ENCODE assay signal across 36 cellular contexts in genomic region chr3:156963096-156963495, GRCh38.
"Had no signal": no experiment of that assay in that cellular context is flagged by ENCODE, and none has a peak within 500 bp of the region (broad histone marks: within the 10 kb centered on the region; RNA-seq: fewer than 3 reads in every experiment).

No MANE protein-coding gene starts in this region.

- H3K27ac Mint-ChIP-seq: activated CD4-positive, alpha-beta memory T cell treated with anti-CD3 and anti-CD28 coated beads for 36 hours; activated CD4-positive, alpha-beta T cell treated with anti-CD3 and anti-CD28 coated beads for 36 hours; activated CD4-positive, alpha-beta T cell treated with anti-CD3 and anti-CD28 coated beads, Interleukin-2, amount 10 ng/mL, durations not matched to agents 24 days and 14 days; activated CD8-positive, alpha-beta memory T cell treated with anti-CD3 and anti-CD28 coated beads, Interleukin-2, amount 10 ng/mL, durations not matched to agents 7 days and 5 days; activated CD8-positive, alpha-beta T cell treated with anti-CD3 and anti-CD28 coated beads, Interleukin-2, amount 10 ng/mL, durations not matched to agents 7 days and 5 days; activated naive CD4-positive, alpha-beta T cell treated with anti-CD3 and anti-CD28 coated beads for 36 hours; activated naive CD4-positive, alpha-beta T cell treated with anti-CD3 and anti-CD28 coated beads, Interleukin-2, amount 50 U/mL, for 24 hours; activated naive CD8-positive, alpha-beta T cell treated with anti-CD3 and anti-CD28 coated beads for 36 hours; activated naive CD8-positive, alpha-beta T cell treated with anti-CD3 and anti-CD28 coated beads, Interleukin-2, amount 50 U/mL, for 24 hours; activated T-helper 1 cell treated with anti-CD3 and anti-CD28 coated beads, Interleukin-12 subunit alpha, Interleukin-12 subunit beta, Interleukin-2, Interleukin-4 antibody, amounts not matched to agents 30 ng/mL and 10 ng/mL and 1 ng/mL, durations not matched to agents 14 hours and 24 hours and 36 hours; activated T-helper 2 cell treated with anti-CD3 and anti-CD28 coated beads, Interferon-gamma antibody, Interleukin-2, Interleukin-4, amounts not matched to agents 10 μg/mL and 5 μg/mL and 100 μg/mL, durations not matched to agents 14 hours and 24 hours and 36 hours; T-helper 17 cell; T-helper 2 cell treated with Interferon-gamma antibody and Interleukin-4, amounts not matched to agents 5 μg/mL and 100 μg/mL, for 36 hours had no signal

- H3K27ac ChIP-seq: adrenal gland, body of pancreas, cardiac muscle cell, colonic mucosa, esophagus muscularis mucosa, gastroesophageal sphincter, heart right ventricle had no signal

- H3K36me3 Mint-ChIP-seq: activated CD4-positive, alpha-beta memory T cell treated with anti-CD3 and anti-CD28 coated beads for 36 hours; activated naive CD8-positive, alpha-beta T cell treated with anti-CD3 and anti-CD28 coated beads for 36 hours had no signal

- H3K4me1 Mint-ChIP-seq: activated CD4-positive, alpha-beta T cell treated with anti-CD3 and anti-CD28 coated beads for 36 hours; activated CD4-positive, alpha-beta T cell treated with anti-CD3 and anti-CD28 coated beads, Interleukin-2, amount 10 ng/mL, durations not matched to agents 24 days and 14 days; activated naive CD4-positive, alpha-beta T cell treated with anti-CD3 and anti-CD28 coated beads, Interleukin-2, amount 50 U/mL, for 24 hours; activated naive CD8-positive, alpha-beta T cell treated with anti-CD3 and anti-CD28 coated beads for 36 hours; activated naive CD8-positive, alpha-beta T cell treated with anti-CD3 and anti-CD28 coated beads, Interleukin-2, amount 50 U/mL, for 24 hours had no signal

- ATAC-seq: activated CD4-positive, alpha-beta T cell treated with anti-CD3 and anti-CD28 coated beads for 36 hours; activated CD8-positive, alpha-beta memory T cell treated with anti-CD3 and anti-CD28 coated beads, Interleukin-2, amount 10 ng/mL, durations not matched to agents 7 days and 5 days; activated CD8-positive, alpha-beta T cell treated with anti-CD3 and anti-CD28 coated beads, Interleukin-2, amount 10 ng/mL, durations not matched to agents 7 days and 5 days; activated naive CD8-positive, alpha-beta T cell treated with anti-CD3 and anti-CD28 coated beads, Interleukin-2, amount 50 U/mL, for 24 hours; body of pancreas; gastroesophageal sphincter; heart right ventricle; T-helper 17 cell had no signal

- FAIRE-seq: endometrium, endothelial cell of umbilical vein had no signal

- H3K4me1 ChIP-seq: adrenal gland, body of pancreas, colonic mucosa, esophagus muscularis mucosa, gastroesophageal sphincter, heart right ventricle had no signal

- H3K27me3 ChIP-seq: adrenal gland, body of pancreas, cardiac muscle cell, colonic mucosa, esophagus muscularis mucosa, gastroesophageal sphincter, heart right ventricle had no signal

- H3K36me3 ChIP-seq: adrenal gland, cardiac muscle cell, colonic mucosa, esophagus muscularis mucosa, gastroesophageal sphincter, heart right ventricle had no signal

- H3K4me3 ChIP-seq: adrenal gland, body of pancreas, cardiac muscle cell, colonic mucosa, esophagus muscularis mucosa, gastroesophageal sphincter, heart right ventricle had no signal

- H3K9me3 Mint-ChIP-seq: activated CD4-positive, alpha-beta memory T cell treated with anti-CD3 and anti-CD28 coated beads for 36 hours; activated CD4-positive, alpha-beta T cell treated with anti-CD3 and anti-CD28 coated beads, Interleukin-2, amount 10 ng/mL, durations not matched to agents 24 days and 14 days; activated naive CD4-positive, alpha-beta T cell treated with anti-CD3 and anti-CD28 coated beads for 36 hours; activated naive CD4-positive, alpha-beta T cell treated with anti-CD3 and anti-CD28 coated beads, Interleukin-2, amount 50 U/mL, for 24 hours; activated naive CD8-positive, alpha-beta T cell treated with anti-CD3 and anti-CD28 coated beads, Interleukin-2, amount 50 U/mL, for 24 hours; activated T-helper 1 cell treated with anti-CD3 and anti-CD28 coated beads, Interleukin-12 subunit alpha, Interleukin-12 subunit beta, Interleukin-2, Interleukin-4 antibody, amounts not matched to agents 30 ng/mL and 10 ng/mL and 1 ng/mL, durations not matched to agents 14 hours and 24 hours and 36 hours; activated T-helper 2 cell treated with anti-CD3 and anti-CD28 coated beads, Interferon-gamma antibody, Interleukin-2, Interleukin-4, amounts not matched to agents 10 μg/mL and 5 μg/mL and 100 μg/mL, durations not matched to agents 14 hours and 24 hours and 36 hours; T-helper 2 cell treated with Interferon-gamma antibody and Interleukin-4, amounts not matched to agents 5 μg/mL and 100 μg/mL, for 36 hours had no signal

- DNase-seq: activated CD4-positive, alpha-beta memory T cell treated with anti-CD3 and anti-CD28 coated beads for 36 hours; activated CD4-positive, alpha-beta T cell treated with anti-CD3 and anti-CD28 coated beads for 36 hours; activated CD4-positive, alpha-beta T cell treated with anti-CD3 and anti-CD28 coated beads, Interleukin-2, amount 10 ng/mL, durations not matched to agents 24 days and 14 days; activated CD4-positive, CD25-positive, alpha-beta regulatory T cell; activated CD4-positive, CD25-positive, alpha-beta regulatory T cell treated with anti-CD3 and anti-CD28 coated beads, Interleukin-2, amount 50 U/mL, for 72 hours; activated CD8-positive, alpha-beta memory T cell treated with anti-CD3 and anti-CD28 coated beads, Interleukin-2, amount 10 ng/mL, durations not matched to agents 7 days and 5 days; activated CD8-positive, alpha-beta memory T cell treated with anti-CD3 and anti-CD28 coated beads, Interleukin-2, amount 50 U/mL, for 4 hours; activated CD8-positive, alpha-beta T cell treated with anti-CD3 and anti-CD28 coated beads, Interleukin-2, amount 10 ng/mL, durations not matched to agents 7 days and 5 days; activated effector memory CD4-positive, alpha-beta T cell treated with anti-CD3 and anti-CD28 coated beads, Interleukin-2, amount 50 U/mL, for 16 hours; activated naive CD4-positive, alpha-beta T cell treated with anti-CD3 and anti-CD28 coated beads for 36 hours; activated naive CD8-positive, alpha-beta T cell treated with anti-CD3 and anti-CD28 coated beads for 36 hours; activated naive CD8-positive, alpha-beta T cell treated with anti-CD3 and anti-CD28 coated beads, Interleukin-2, amount 50 U/mL, for 24 hours; activated T-cell treated with anti-CD3 and anti-CD28 coated beads, Interleukin-2, amount 50 U/mL, for 1 hour; activated T-cell treated with anti-CD3 and anti-CD28 coated beads, Interleukin-2, amount 50 U/mL, for 48 hours; adrenal gland; amygdala; aorta; body of pancreas; central memory CD4-positive, alpha-beta T cell; cerebellar nuclear complex; colonic mucosa; effector CD8-positive, alpha-beta T cell; foreskin melanocyte; heart right ventricle; T-helper 1 cell; T-helper 17 cell; T1000 had no signal

- H3K4me3 Mint-ChIP-seq: activated CD4-positive, alpha-beta memory T cell treated with anti-CD3 and anti-CD28 coated beads for 36 hours; activated CD4-positive, alpha-beta T cell treated with anti-CD3 and anti-CD28 coated beads for 36 hours; activated CD4-positive, alpha-beta T cell treated with anti-CD3 and anti-CD28 coated beads, Interleukin-2, amount 10 ng/mL, durations not matched to agents 24 days and 14 days; activated CD8-positive, alpha-beta memory T cell treated with anti-CD3 and anti-CD28 coated beads, Interleukin-2, amount 10 ng/mL, durations not matched to agents 7 days and 5 days; activated CD8-positive, alpha-beta T cell treated with anti-CD3 and anti-CD28 coated beads, Interleukin-2, amount 10 ng/mL, durations not matched to agents 7 days and 5 days; activated naive CD4-positive, alpha-beta T cell treated with anti-CD3 and anti-CD28 coated beads for 36 hours; activated naive CD4-positive, alpha-beta T cell treated with anti-CD3 and anti-CD28 coated beads, Interleukin-2, amount 50 U/mL, for 24 hours; activated naive CD8-positive, alpha-beta T cell treated with anti-CD3 and anti-CD28 coated beads for 36 hours; activated naive CD8-positive, alpha-beta T cell treated with anti-CD3 and anti-CD28 coated beads, Interleukin-2, amount 50 U/mL, for 24 hours; activated T-helper 1 cell treated with anti-CD3 and anti-CD28 coated beads, Interleukin-12 subunit alpha, Interleukin-12 subunit beta, Interleukin-2, Interleukin-4 antibody, amounts not matched to agents 30 ng/mL and 10 ng/mL and 1 ng/mL, durations not matched to agents 14 hours and 24 hours and 36 hours; T-helper 17 cell; T-helper 2 cell treated with Interferon-gamma antibody and Interleukin-4, amounts not matched to agents 5 μg/mL and 100 μg/mL, for 36 hours had no signal

- H3K9me3 ChIP-seq: adrenal gland, body of pancreas, colonic mucosa, esophagus muscularis mucosa, heart right ventricle had no signal
